In genomic region chr15:27850050-27850449, GRCh38 we compare ENCODE assay signal across 27 cellular contexts.
"Had no signal": no experiment of that assay in that cellular context is flagged by ENCODE, and none has a peak within 500 bp of the region (broad histone marks: within the 10 kb centered on the region; RNA-seq: fewer than 3 reads in every experiment).

No MANE protein-coding gene starts in this region.

- H3K4me1 ChIP-seq: esophagus squamous epithelium, gastroesophageal sphincter, heart right ventricle had no signal

- H3K27me3 ChIP-seq: brain microvascular endothelial cell, dorsolateral prefrontal cortex, esophagus squamous epithelium, gastroesophageal sphincter, heart right ventricle had no signal

- DNase-seq: activated CD4-positive, alpha-beta T cell treated with anti-CD3 and anti-CD28 coated beads for 36 hours; activated CD4-positive, alpha-beta T cell treated with anti-CD3 and anti-CD28 coated beads, Interleukin-2, amount 10 ng/mL, durations not matched to agents 7 days and 5 days; activated CD4-positive, alpha-beta T cell treated with anti-CD3 and anti-CD28 coated beads, Interleukin-2, amount 50 U/mL, for 4 hours; activated CD4-positive, CD25-positive, alpha-beta regulatory T cell; activated CD4-positive, CD25-positive, alpha-beta regulatory T cell treated with anti-CD3 and anti-CD28 coated beads, Interleukin-2, amount 50 U/mL, for 72 hours; activated CD8-positive, alpha-beta memory T cell treated with anti-CD3 and anti-CD28 coated beads for 24 hours; activated CD8-positive, alpha-beta T cell treated with anti-CD3 and anti-CD28 coated beads for 36 hours; activated effector memory CD4-positive, alpha-beta T cell treated with Interleukin-2 at 50 U/mL for 16 hours; activated gamma-delta T cell treated with Interleukin-2 at 50 U/mL for 16 hours; activated naive CD4-positive, alpha-beta T cell treated with anti-CD3 and anti-CD28 coated beads, Interleukin-2, amount 50 U/mL, for 16 hours; activated naive CD4-positive, alpha-beta T cell treated with Interleukin-2 at 50 U/mL for 16 hours; activated T-cell treated with anti-CD3 and anti-CD28 coated beads, Interleukin-2, amount 50 U/mL, for 4 hours; amniotic stem cell; anterior cingulate cortex; brain microvascular endothelial cell; dorsolateral prefrontal cortex; effector CD4-positive, alpha-beta T cell; effector memory CD8-positive, alpha-beta T cell; erythroblast; esophagus squamous epithelium; foreskin melanocyte; heart right ventricle; T-helper 1 cell; T-helper 17 cell; T1000 had no signal

- H3K27ac ChIP-seq: brain microvascular endothelial cell, coronary artery, dorsolateral prefrontal cortex, esophagus squamous epithelium, gastroesophageal sphincter, heart right ventricle had no signal

- H3K4me3 ChIP-seq: coronary artery, dorsolateral prefrontal cortex, esophagus squamous epithelium, gastroesophageal sphincter, heart right ventricle had no signal

- H3K9me3 ChIP-seq: esophagus squamous epithelium had no signal

- H3K36me3 ChIP-seq: brain microvascular endothelial cell, esophagus squamous epithelium, gastroesophageal sphincter, heart right ventricle had no signal
